In the genomic region with DNA sequence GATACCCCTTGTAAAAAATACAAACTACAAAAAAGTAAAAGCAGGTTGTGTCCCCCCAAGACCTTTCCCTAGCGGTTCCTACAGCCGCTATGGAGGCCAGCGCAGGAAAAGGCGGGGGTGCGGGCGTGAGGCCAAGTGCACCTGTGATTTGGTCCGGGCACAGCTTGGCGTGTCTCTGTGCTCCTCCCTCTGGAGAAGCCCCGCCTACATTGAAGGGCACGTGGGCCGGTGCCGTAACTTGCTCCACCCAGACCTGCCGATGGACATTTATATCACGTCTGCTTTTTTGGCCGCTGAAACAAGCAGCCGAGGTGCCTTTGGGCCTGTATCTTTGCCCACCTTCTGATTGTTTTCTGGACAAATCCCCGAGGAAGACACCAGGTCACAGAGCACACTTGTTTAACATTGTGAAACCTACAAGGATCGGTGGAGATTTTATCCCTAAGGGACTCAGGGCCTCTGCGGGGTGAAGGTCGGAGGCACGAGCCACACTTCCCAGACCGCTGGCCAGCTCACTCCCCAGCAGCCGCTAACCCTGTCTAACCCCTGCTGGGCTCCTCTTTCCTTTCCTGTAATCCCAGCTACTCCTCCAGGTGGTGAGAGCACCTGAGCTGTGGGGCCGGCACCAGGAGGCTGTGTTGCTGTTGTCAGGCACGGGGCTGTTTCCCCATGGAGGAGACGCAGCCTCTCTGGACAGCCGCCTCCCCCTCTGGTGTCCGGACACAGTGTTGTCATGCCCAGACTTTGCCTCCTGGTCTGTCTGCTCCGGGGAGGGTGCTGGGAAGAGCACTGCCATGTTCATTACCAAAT, we compare ENCODE assay signal across 8 cellular contexts. TPM values are rescaled to one million over a fixed set of nuclear protein-coding genes. Genes with fewer than 3 reads are reported as not detected.
DNase-seq lines count a peak whose midpoint lies in the region; ATAC-seq lines count a peak whose summit lies in the region.

No MANE protein-coding gene starts in this region.

- no peaks in the 10 kb centered on the region for H3K27me3 ChIP-seq in esophagus (ENCODE audit: control insufficient read depth in 1 of 2, insufficient read depth in 2 of 2, low read length in 2 of 2)
- H3K27me3 ChIP-seq in neuronal stem cell (ENCODE audit: control insufficient read depth in 3 of 3, insufficient read depth in 3 of 3, low read depth in 1 of 3, low read length in 3 of 3), result peaks cover 2 to 46% (median 28%) of the 10 kb centered on the region in 3 experiments

- H3K79me1 ChIP-seq in neuronal stem cell (ENCODE audit: low read depth, low read length), result no peaks in the 10 kb centered on the region

- no peaks in the 10 kb centered on the region for H3K36me3 ChIP-seq in esophagus (ENCODE audit: control insufficient read depth in 2 of 2, insufficient read depth in 2 of 2, low read length in 1 of 2)
- no peaks in the 10 kb centered on the region for H3K36me3 ChIP-seq in neuronal stem cell (replicated peaks in 1 of 2; ENCODE audit: control insufficient read depth in 2 of 2, insufficient read depth in 2 of 2, low read length in 2 of 2)

- H3K14ac ChIP-seq in neuronal stem cell (ENCODE audit: low read length), result no peak overlapping the region

- no peak overlapping the region for H3K9ac ChIP-seq in neuronal stem cell (ENCODE audit: low read depth, low read length, poor library complexity)

- peak overlapping the region; percentile 0 for H2BK5ac ChIP-seq in neuronal stem cell (ENCODE audit: low read length)

- no peak overlapping the region for H2BK120ac ChIP-seq in neuronal stem cell (ENCODE audit: low read depth, low read length)

- no peak overlapping the region for H3K4ac ChIP-seq in neuronal stem cell (ENCODE audit: low read length)

- H4K91ac ChIP-seq in neuronal stem cell (ENCODE audit: low read depth, low read length, poor library complexity), result no peak overlapping the region

- no peak overlapping the region for H2AFZ ChIP-seq in neuronal stem cell (ENCODE audit: low read length)

- H3K9me3 ChIP-seq in esophagus (ENCODE audit: control insufficient read depth in 2 of 2, insufficient read depth in 1 of 2, low read depth in 1 of 2, low read length in 1 of 2), result no peaks in the 10 kb centered on the region
- peaks cover 0 to 3% of the 10 kb centered on the region in 2 donors for H3K9me3 ChIP-seq in neuronal stem cell (replicated peaks in 1 of 2; ENCODE audit: control insufficient read depth in 2 of 2, insufficient read depth in 1 of 2, low read depth in 1 of 2, low read length in 2 of 2)

- H3K18ac ChIP-seq in neuronal stem cell (ENCODE audit: low read length), result no peak overlapping the region

- no peak overlapping the region for H2AK5ac ChIP-seq in neuronal stem cell (ENCODE audit: low read depth, low read length)

- no peak overlapping the region for H2BK12ac ChIP-seq in neuronal stem cell (ENCODE audit: low read length)

- H3K4me1 ChIP-seq in esophagus (ENCODE audit: control insufficient read depth in 2 of 2, insufficient read depth in 2 of 2, low read length in 1 of 2) (peaks cover 27 to 38% of the 10 kb centered on the region in 2 donors), neuronal stem cell (ENCODE audit: control insufficient read depth in 2 of 2, insufficient read depth in 1 of 2, low read depth in 1 of 2, low read length in 2 of 2) (peaks cover 30 to 47% of the 10 kb centered on the region in 2 donors)

- H3K4me3 ChIP-seq in esophagus (ENCODE audit: low read depth in 1 of 2, low read length in 2 of 2) (no peak overlapping the region), neuronal stem cell (ENCODE audit: low read length in 2 of 2) (no peak overlapping the region)

- ATAC-seq in HG02759 (IDR thresholded peaks at IDR 0.05; ENCODE audit: unreplicated experiment) (no peak), HG03095 (IDR thresholded peaks at IDR 0.05; ENCODE audit: unreplicated experiment) (no peak)

- peak overlapping the region; percentile 51 for H3K4me2 ChIP-seq in neuronal stem cell (ENCODE audit: insufficient read depth, low read length, poor library complexity, severe bottlenecking)

- peak; percentile 16 for DNase-seq in Daoy (ENCODE audit: low read depth)
- peak; percentile 59 for DNase-seq in NCI-H2029 (lab: John Stamatoyannopoulos, UW)
- DNase-seq in neuronal stem cell (ENCODE audit: low spot score), result no peak
- no peak for DNase-seq in T-helper 9 cell
- DNase-seq in superior temporal gyrus (ENCODE audit: extremely low spot score), result no peak

- no peak overlapping the region for H2BK15ac ChIP-seq in neuronal stem cell (ENCODE audit: low read length)

- no peak overlapping the region for H4K8ac ChIP-seq in neuronal stem cell (ENCODE audit: low read depth, low read length)

- H3K23ac ChIP-seq in neuronal stem cell (ENCODE audit: low read depth, low read length, poor library complexity), result peak overlapping the region; percentile 8

- WGBS in esophagus, 2 donors, result 41 to 51% methylated on average over 29 of the region's 29 CpGs
- no CpG with 5 or more reads among the region's 29 CpGs for WGBS in neuronal stem cell (ENCODE audit: extremely low coverage in 2 of 2, insufficient read length in 2 of 2, insufficient replicate concordance in 1 of 2), 2 donors

- H3K27ac ChIP-seq in esophagus (ENCODE audit: low read depth in 2 of 2, low read length in 1 of 2) (peak overlapping the region; percentile 59 to 77), neuronal stem cell (replicated peaks; ENCODE audit: low read length) (no peak overlapping the region)

RNA-seq across cellular contexts. Expression of gene INPP5A, which starts 18.8 kb away (rescaled TPM):
- total RNA-seq in Daoy (2014; rRNA removed; shearing (Covaris generic)), result 26.8 and 32.1 TPM in 2 replicates
- 10 to 100 TPM in 1 of 2 donors, 1 to 10 TPM in 1; 9.2 to 12.7 TPM for polyA plus RNA-seq in esophagus
- 13.4 TPM for polyA plus RNA-seq in neuronal stem cell (2013, experiment 1 of 2)
- polyA plus RNA-seq in neuronal stem cell (2013, experiment 2 of 2), result 13.7 TPM

Comparison
In these comparisons a context has a peak if more than half of its experiments do, and no peak if none do; other contexts are left out.
1. DNase-seq: peak in Daoy (single experiment) and NCI-H2029 (single experiment); none in neuronal stem cell (single experiment), T-helper 9 cell (single experiment) and superior temporal gyrus (single experiment).